Comparison of ENCODE assay signal across 2 cellular contexts in genomic region chr22:23898006-23898974, GRCh38.
TF ChIP-seq lines count a peak whose summit lies in the region.

No MANE protein-coding gene starts in this region.

TF ChIP-seq in HepG2, 621 proteins besides CTCF, POLR2A, EP300 and RAD21 (continues in another document):
- TF ChIP-seq MEIS1 (CRISPR knock-in tag; IDR thresholded peaks at IDR 0.05; ENCODE audit: borderline replicate concordance) (no peak), ZFX (CRISPR knock-in tag; IDR thresholded peaks at IDR 0.05; ENCODE audit: low read depth) (peak; percentile 11; the same call in 1 of the 2 replicates), IKZF4 (CRISPR knock-in tag; IDR thresholded peaks at IDR 0.05; ENCODE audit: borderline replicate concordance, low read depth, not compliant biosample characterization) (no peak), NONO (IDR thresholded peaks at IDR 0.05) (no peak), NONO (CRISPR knock-in tag; conservative IDR thresholded peaks at IDR 0.05) (0 out of 2 replicates have a peak, but pooled peaks have one; percentile 25), ZNF224 (CRISPR knock-in tag; IDR thresholded peaks at IDR 0.05) (no peak), ELF3 (CRISPR knock-in tag; IDR thresholded peaks at IDR 0.05) (0 out of 2 replicates have a peak, but pooled peaks have one; percentile 13), AGO2 (optimal IDR thresholded peaks at IDR 0.05; ENCODE audit: low read depth, low read length) (peak; percentile 54), RBM22 (optimal IDR thresholded peaks at IDR 0.05; ENCODE audit: low read length) (peak; percentile 95), HIVEP1 (CRISPR knock-in tag; IDR thresholded peaks at IDR 0.05) (no peak), TBP (CRISPR knock-in tag; IDR thresholded peaks at IDR 0.05) (no peak), ZNF660 (CRISPR knock-in tag; IDR thresholded peaks at IDR 0.05; ENCODE audit: borderline replicate concordance, low read depth) (no peak), ZFP90 (CRISPR knock-in tag; IDR thresholded peaks at IDR 0.05; ENCODE audit: borderline replicate concordance) (no peak), NR2F2 (IDR thresholded peaks at IDR 0.05; ENCODE audit: borderline replicate concordance, low read depth) (no peak), POLR2AphosphoS5 (IDR thresholded peaks at IDR 0.05; ENCODE audit: low read depth, low read length) (peak; percentile 52; the same call in 1 of the 2 replicates), POLR2G (IDR thresholded peaks at IDR 0.05; ENCODE audit: low read depth, low read length) (peak; percentile 62), KLF6 (CRISPR knock-in tag; IDR thresholded peaks at IDR 0.05) (no peak), POLR2AphosphoS2 (IDR thresholded peaks at IDR 0.05; ENCODE audit: low read depth, low read length) (peak; percentile 46; the same call in 1 of the 2 replicates), HNF1B (CRISPR knock-in tag; IDR thresholded peaks at IDR 0.05) (no peak), RBFOX2 (IDR thresholded peaks at IDR 0.05; ENCODE audit: low read depth, low read length) (peak; percentile 59; the same call in 1 of the 2 replicates), ZBTB20 (CRISPR knock-in tag; IDR thresholded peaks at IDR 0.05; ENCODE audit: borderline replicate concordance, low read depth) (no peak), DMAP1 (CRISPR knock-in tag; IDR thresholded peaks at IDR 0.05) (no peak), ZKSCAN5 (CRISPR knock-in tag; IDR thresholded peaks at IDR 0.05) (no peak), KDM2A (CRISPR knock-in tag; IDR thresholded peaks at IDR 0.05; ENCODE audit: borderline replicate concordance, low read depth) (peak; percentile 40; the same call in 1 of the 2 replicates), PATZ1 (CRISPR knock-in tag; IDR thresholded peaks at IDR 0.05) (peak; percentile 39)
- TF ChIP-seq, protein P1, sequence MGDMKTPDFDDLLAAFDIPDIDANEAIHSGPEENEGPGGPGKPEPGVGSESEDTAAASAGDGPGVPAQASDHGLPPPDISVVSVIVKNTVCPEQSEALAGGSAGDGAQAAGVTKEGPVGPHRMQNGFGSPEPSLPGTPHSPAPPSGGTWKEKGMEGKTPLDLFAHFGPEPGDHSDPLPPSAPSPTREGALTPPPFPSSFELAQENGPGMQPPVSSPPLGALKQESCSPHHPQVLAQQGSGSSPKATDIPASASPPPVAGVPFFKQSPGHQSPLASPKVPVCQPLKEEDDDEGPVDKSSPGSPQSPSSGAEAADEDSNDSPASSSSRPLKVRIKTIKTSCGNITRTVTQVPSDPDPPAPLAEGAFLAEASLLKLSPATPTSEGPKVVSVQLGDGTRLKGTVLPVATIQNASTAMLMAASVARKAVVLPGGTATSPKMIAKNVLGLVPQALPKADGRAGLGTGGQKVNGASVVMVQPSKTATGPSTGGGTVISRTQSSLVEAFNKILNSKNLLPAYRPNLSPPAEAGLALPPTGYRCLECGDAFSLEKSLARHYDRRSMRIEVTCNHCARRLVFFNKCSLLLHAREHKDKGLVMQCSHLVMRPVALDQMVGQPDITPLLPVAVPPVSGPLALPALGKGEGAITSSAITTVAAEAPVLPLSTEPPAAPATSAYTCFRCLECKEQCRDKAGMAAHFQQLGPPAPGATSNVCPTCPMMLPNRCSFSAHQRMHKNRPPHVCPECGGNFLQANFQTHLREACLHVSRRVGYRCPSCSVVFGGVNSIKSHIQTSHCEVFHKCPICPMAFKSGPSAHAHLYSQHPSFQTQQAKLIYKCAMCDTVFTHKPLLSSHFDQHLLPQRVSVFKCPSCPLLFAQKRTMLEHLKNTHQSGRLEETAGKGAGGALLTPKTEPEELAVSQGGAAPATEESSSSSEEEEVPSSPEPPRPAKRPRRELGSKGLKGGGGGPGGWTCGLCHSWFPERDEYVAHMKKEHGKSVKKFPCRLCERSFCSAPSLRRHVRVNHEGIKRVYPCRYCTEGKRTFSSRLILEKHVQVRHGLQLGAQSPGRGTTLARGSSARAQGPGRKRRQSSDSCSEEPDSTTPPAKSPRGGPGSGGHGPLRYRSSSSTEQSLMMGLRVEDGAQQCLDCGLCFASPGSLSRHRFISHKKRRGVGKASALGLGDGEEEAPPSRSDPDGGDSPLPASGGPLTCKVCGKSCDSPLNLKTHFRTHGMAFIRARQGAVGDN (CRISPR knock-in tag; IDR thresholded peaks at IDR 0.05) = 0 out of 2 replicates have a peak, but pooled peaks have one; percentile 25
- TF ChIP-seq, protein P2, sequence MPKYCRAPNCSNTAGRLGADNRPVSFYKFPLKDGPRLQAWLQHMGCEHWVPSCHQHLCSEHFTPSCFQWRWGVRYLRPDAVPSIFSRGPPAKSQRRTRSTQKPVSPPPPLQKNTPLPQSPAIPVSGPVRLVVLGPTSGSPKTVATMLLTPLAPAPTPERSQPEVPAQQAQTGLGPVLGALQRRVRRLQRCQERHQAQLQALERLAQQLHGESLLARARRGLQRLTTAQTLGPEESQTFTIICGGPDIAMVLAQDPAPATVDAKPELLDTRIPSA (CRISPR knock-in tag; IDR thresholded peaks at IDR 0.05; ENCODE audit: borderline replicate concordance) = no peak

TF ChIP-seq in PFSK-1, 5 proteins besides CTCF, POLR2A, EP300 and RAD21:
- TF ChIP-seq POLR2AphosphoS5 (IDR thresholded peaks at IDR 0.05; ENCODE audit: low read depth, low read length) = peak; percentile 48; the same call in 1 of the 2 replicates
- no peak for TF ChIP-seq FOXP2 (optimal IDR thresholded peaks at IDR 0.05; ENCODE audit: borderline replicate concordance, extremely low read depth, extremely low read length, insufficient read depth)
- no peak for TF ChIP-seq TAF1 (IDR thresholded peaks at IDR 0.05; ENCODE audit: borderline replicate concordance, insufficient read depth, low read length)
